In genomic region chr6:44386364-44386928, GRCh38 we compare ENCODE assay signal across 8 cellular contexts. TPM values are rescaled to one million over a fixed set of nuclear protein-coding genes. Genes with fewer than 3 reads are reported as not detected.
A peak's percentile ranks its signal among the peaks of the same experiment; 100 is the strongest.
DNase-seq lines count a peak whose midpoint lies in the region; ATAC-seq and TF ChIP-seq lines count a peak whose summit lies in the region.

No MANE protein-coding gene starts in this region.

- POLR2A ChIA-PET in CD8-positive, alpha-beta memory T cell (lab: Charles Lee): interaction anchor here (0.7 to 1.0 kb wide), 2 partner anchors 11 to 1460 kb away, joined by 3 to 6 read pairs; no protein-coding TSS in a partner anchor

- CTCF ChIA-PET in CD8-positive, alpha-beta memory T cell (lab: Charles Lee): interaction anchor here (1.1 to 1.5 kb wide), 3 partner anchors 13 to 118 kb away, joined by 3 to 4 read pairs (median 4); no protein-coding TSS in a partner anchor

- DNase-seq in CD8-positive, alpha-beta memory T cell: no peak
- DNase-seq in NCI-H2029 treated with DMSO at 0.1 percent for 48 hours (lab: John Stamatoyannopoulos, UW): peak; percentile 56
- DNase-seq in GM10266 (ENCODE audit: extremely low spot score): no peak
- no peak for DNase-seq in GF-D8 (lab: John Stamatoyannopoulos, UW)

- H3K36me3 ChIP-seq in CD8-positive, alpha-beta memory T cell (ENCODE audit: insufficient read depth, low read length): no peaks in the 10 kb centered on the region
- peaks cover 6 to 11% of the 10 kb centered on the region in 2 donors for H3K36me3 ChIP-seq in muscle layer of duodenum (ENCODE audit: control insufficient read depth in 1 of 2, insufficient read depth in 2 of 2, low read length in 2 of 2)

- H3K4me1 Mint-ChIP-seq in CD8-positive, alpha-beta memory T cell: peaks cover 38 to 41% (median 41%) of the 10 kb centered on the region in 3 donors
- peaks cover 34% of the 10 kb centered on the region for H3K4me1 Mint-ChIP-seq in dendritic cell treated with granulocyte-macrophage colony-stimulating factor and Interleukin-4, amounts not matched to agents 40 ng/mL and 50 ng/mL, for 4 days (ENCODE audit: low read depth)

- intact Hi-C loops in dendritic cell treated with granulocyte-macrophage colony-stimulating factor and Interleukin-4, amounts not matched to agents 40 ng/mL and 50 ng/mL, for 4 days (cut with micrococcal nuclease): no loop called here

- ATAC-seq in HG02623 (IDR thresholded peaks at IDR 0.05; ENCODE audit: unreplicated experiment) (no peak), HG03521 (IDR thresholded peaks at IDR 0.05; ENCODE audit: unreplicated experiment) (no peak)

- H3K4me3 Mint-ChIP-seq in CD8-positive, alpha-beta memory T cell: peak overlapping the region; percentile 95 to 99 (median 96)
- H3K4me3 Mint-ChIP-seq in dendritic cell treated with granulocyte-macrophage colony-stimulating factor and Interleukin-4, amounts not matched to agents 40 ng/mL and 50 ng/mL, for 4 days: peak overlapping the region; percentile 91

- H3K4me1 ChIP-seq in CD8-positive, alpha-beta memory T cell (ENCODE audit: insufficient read depth, low read length): peaks cover 24% of the 10 kb centered on the region
- H3K4me1 ChIP-seq in muscle layer of duodenum (ENCODE audit: control insufficient read depth in 1 of 2, insufficient read depth in 2 of 2, low read length in 2 of 2): peaks cover 7 to 24% of the 10 kb centered on the region in 2 donors

- peak overlapping the region; percentile 96 for H3K27ac ChIP-seq in CD8-positive, alpha-beta memory T cell (ENCODE audit: low read depth, low read length)
- peak overlapping the region; percentile 96 for H3K27ac ChIP-seq in muscle layer of duodenum (ENCODE audit: low read length)

- H3K27me3 ChIP-seq in CD8-positive, alpha-beta memory T cell (ENCODE audit: insufficient read depth, low read length, poor library complexity, severe bottlenecking): no peaks in the 10 kb centered on the region
- H3K27me3 ChIP-seq in muscle layer of duodenum (ENCODE audit: low read depth, low read length): no peaks in the 10 kb centered on the region

- H3K27me3 Mint-ChIP-seq in CD8-positive, alpha-beta memory T cell: peaks cover 0 to 3% of the 10 kb centered on the region in 2 donors
- H3K27me3 Mint-ChIP-seq in dendritic cell treated with granulocyte-macrophage colony-stimulating factor and Interleukin-4, amounts not matched to agents 40 ng/mL and 50 ng/mL, for 4 days: no peaks in the 10 kb centered on the region

- H3K27ac Mint-ChIP-seq in CD8-positive, alpha-beta memory T cell: peak overlapping the region; percentile 87 to 99 (median 97)
- peak overlapping the region; percentile 98 for H3K27ac Mint-ChIP-seq in dendritic cell treated with granulocyte-macrophage colony-stimulating factor and Interleukin-4, amounts not matched to agents 40 ng/mL and 50 ng/mL, for 4 days

- H3K9me3 ChIP-seq in CD8-positive, alpha-beta memory T cell (ENCODE audit: low read length): no peaks in the 10 kb centered on the region
- no peaks in the 10 kb centered on the region for H3K9me3 ChIP-seq in muscle layer of duodenum (ENCODE audit: control insufficient read depth in 1 of 2, low read length in 2 of 2)

- TF ChIP-seq CTCF in GM10266 (IDR thresholded peaks at IDR 0.05; ENCODE audit: control insufficient read depth, insufficient read depth, low read depth, missing control alignments): no peak

- peaks cover 0 to 26% (median under 1%) of the 10 kb centered on the region in 3 donors for H3K36me3 Mint-ChIP-seq in CD8-positive, alpha-beta memory T cell
- H3K36me3 Mint-ChIP-seq in dendritic cell treated with granulocyte-macrophage colony-stimulating factor and Interleukin-4, amounts not matched to agents 40 ng/mL and 50 ng/mL, for 4 days (ENCODE audit: low read depth): peaks cover 26% of the 10 kb centered on the region

- no peaks in the 10 kb centered on the region for H3K9me3 Mint-ChIP-seq in CD8-positive, alpha-beta memory T cell
- no peaks in the 10 kb centered on the region for H3K9me3 Mint-ChIP-seq in dendritic cell treated with granulocyte-macrophage colony-stimulating factor and Interleukin-4, amounts not matched to agents 40 ng/mL and 50 ng/mL, for 4 days

- peak overlapping the region; percentile 97 for H3K4me3 ChIP-seq in CD8-positive, alpha-beta memory T cell (ENCODE audit: low read length)
- H3K4me3 ChIP-seq in muscle layer of duodenum (ENCODE audit: low read depth in 1 of 2, low read length in 2 of 2): peak overlapping the region; percentile 85 to 89

RNA-seq across cellular contexts. Expression of gene CDC5L, which starts 1.1 kb away (rescaled TPM):
- total RNA-seq in CD8-positive, alpha-beta memory T cell: 10 to 100 TPM; 27.4 to 29.9 TPM
- 14.9 TPM for polyA plus RNA-seq in CD8-positive, alpha-beta memory T cell

RNA-seq across cellular contexts. Expression of gene SPATS1, which starts 44.0 kb away (rescaled TPM):
- not detected for total RNA-seq in CD8-positive, alpha-beta memory T cell
- not detected for polyA plus RNA-seq in CD8-positive, alpha-beta memory T cell
